13 cellular contexts compared by ENCODE assay signal in genomic region chr16:2846511-2847310, GRCh38. TPM values are rescaled to one million over a fixed set of nuclear protein-coding genes. Genes with fewer than 3 reads are reported as not detected.
DNase-seq lines count a peak whose midpoint lies in the region; ATAC-seq and TF ChIP-seq lines count a peak whose summit lies in the region.
"Had no signal": no experiment of that assay in that cellular context is flagged by ENCODE, and none has a peak within 500 bp of the region (broad histone marks: within the 10 kb centered on the region; RNA-seq: fewer than 3 reads in every experiment).

No MANE protein-coding gene starts in this region.

- no peaks in the 10 kb centered on the region for H3K27me3 Mint-ChIP-seq in activated naive CD4-positive, alpha-beta T cell treated with anti-CD3 and anti-CD28 coated beads, Interleukin-2, amount 50 U/mL, for 24 hours
- peaks cover 7% of the 10 kb centered on the region for H3K27me3 Mint-ChIP-seq in activated naive CD4-positive, alpha-beta T cell treated with anti-CD3 and anti-CD28 coated beads for 36 hours (ENCODE audit: low read depth)
- H3K27me3 Mint-ChIP-seq in activated CD4-positive, alpha-beta memory T cell treated with anti-CD3 and anti-CD28 coated beads, Interleukin-2, amount 10 ng/mL, durations not matched to agents 7 days and 5 days = peaks cover 8% of the 10 kb centered on the region

- no peak overlapping the region for H3K4me3 Mint-ChIP-seq in activated naive CD4-positive, alpha-beta T cell treated with anti-CD3 and anti-CD28 coated beads, Interleukin-2, amount 50 U/mL, for 24 hours
- H3K4me3 Mint-ChIP-seq in activated naive CD4-positive, alpha-beta T cell treated with anti-CD3 and anti-CD28 coated beads for 36 hours = no peak overlapping the region
- H3K4me3 Mint-ChIP-seq in activated CD4-positive, alpha-beta memory T cell treated with anti-CD3 and anti-CD28 coated beads, Interleukin-2, amount 10 ng/mL, durations not matched to agents 7 days and 5 days = no peak overlapping the region

- DNase-seq in activated naive CD4-positive, alpha-beta T cell treated with anti-CD3 and anti-CD28 coated beads for 36 hours = no peak
- DNase-seq in activated CD4-positive, alpha-beta memory T cell treated with anti-CD3 and anti-CD28 coated beads, Interleukin-2, amount 10 ng/mL, durations not matched to agents 7 days and 5 days = no peak
- DNase-seq in fibroblast of villous mesenchyme (ENCODE audit: low read depth) = peak; percentile 93
- DNase-seq in stomach = no peak
- no peak for DNase-seq in putamen (ENCODE audit: low spot score)
- DNase-seq in head of caudate nucleus = no peak
- DNase-seq: effector memory CD4-positive, alpha-beta T cell; KBM-7; left ventricle myocardium superior; NCI-H446 treated with DMSO at 0.1 percent for 48 hours had no signal

- H3K36me3 ChIP-seq in stomach = no peaks in the 10 kb centered on the region

- no peaks in the 10 kb centered on the region for H3K9me3 ChIP-seq in stomach

- no peaks in the 10 kb centered on the region for H3K9me3 Mint-ChIP-seq in activated naive CD4-positive, alpha-beta T cell treated with anti-CD3 and anti-CD28 coated beads, Interleukin-2, amount 50 U/mL, for 24 hours
- H3K9me3 Mint-ChIP-seq in activated naive CD4-positive, alpha-beta T cell treated with anti-CD3 and anti-CD28 coated beads for 36 hours = no peaks in the 10 kb centered on the region
- no peaks in the 10 kb centered on the region for H3K9me3 Mint-ChIP-seq in activated CD4-positive, alpha-beta memory T cell treated with anti-CD3 and anti-CD28 coated beads, Interleukin-2, amount 10 ng/mL, durations not matched to agents 7 days and 5 days

- TF ChIP-seq POLR2A in stomach (IDR thresholded peaks at IDR 0.05) = no peak

- peaks cover 7 to 29% (median 11%) of the 10 kb centered on the region in 4 donors for H3K4me1 ChIP-seq in stomach

- POLR2A ChIA-PET in activated CD4-positive, alpha-beta memory T cell treated with anti-CD3 and anti-CD28 coated beads, Interleukin-2, amount 10 ng/mL, durations not matched to agents 7 days and 5 days (lab: Charles Lee) = interaction anchor here (1.0 kb wide), 1 partner anchor 22 kb away, joined by 3 read pairs; no protein-coding TSS in a partner anchor

- TF ChIP-seq CTCF in fibroblast of villous mesenchyme (IDR thresholded peaks at IDR 0.05; ENCODE audit: insufficient read depth, low read depth, low read length) (no peak), stomach (IDR thresholded peaks at IDR 0.05) (no peak)

- CTCF ChIA-PET in activated naive CD4-positive, alpha-beta T cell treated with anti-CD3 and anti-CD28 coated beads for 36 hours (lab: Charles Lee) = interaction anchor here (2.5 kb wide), 1 partner anchor 8 kb away, joined by 8 read pairs; no protein-coding TSS in a partner anchor
- CTCF ChIA-PET in activated CD4-positive, alpha-beta memory T cell treated with anti-CD3 and anti-CD28 coated beads, Interleukin-2, amount 10 ng/mL, durations not matched to agents 7 days and 5 days (lab: Charles Lee) = interaction anchor here (2.8 kb wide), 1 partner anchor 22 kb away, joined by 22 read pairs; no protein-coding TSS in a partner anchor

- H3K27me3 ChIP-seq in stomach = peaks cover 0 to 38% (median 5%) of the 10 kb centered on the region in 3 donors

- no peak for TF ChIP-seq EP300 in stomach (IDR thresholded peaks at IDR 0.05)

- peak overlapping the region; percentile 59 for H3K27ac Mint-ChIP-seq in activated naive CD4-positive, alpha-beta T cell treated with anti-CD3 and anti-CD28 coated beads, Interleukin-2, amount 50 U/mL, for 24 hours
- H3K27ac Mint-ChIP-seq in activated naive CD4-positive, alpha-beta T cell treated with anti-CD3 and anti-CD28 coated beads for 36 hours = no peak overlapping the region
- H3K27ac Mint-ChIP-seq in activated CD4-positive, alpha-beta memory T cell treated with anti-CD3 and anti-CD28 coated beads, Interleukin-2, amount 10 ng/mL, durations not matched to agents 7 days and 5 days = peak overlapping the region; percentile 27

- no peaks in the 10 kb centered on the region for H3K36me3 Mint-ChIP-seq in activated naive CD4-positive, alpha-beta T cell treated with anti-CD3 and anti-CD28 coated beads, Interleukin-2, amount 50 U/mL, for 24 hours
- H3K36me3 Mint-ChIP-seq in activated naive CD4-positive, alpha-beta T cell treated with anti-CD3 and anti-CD28 coated beads for 36 hours (ENCODE audit: low read depth) = no peaks in the 10 kb centered on the region
- H3K36me3 Mint-ChIP-seq in activated CD4-positive, alpha-beta memory T cell treated with anti-CD3 and anti-CD28 coated beads, Interleukin-2, amount 10 ng/mL, durations not matched to agents 7 days and 5 days (ENCODE audit: low read depth) = no peaks in the 10 kb centered on the region

- H3K4me3 ChIP-seq in fibroblast of villous mesenchyme (ENCODE audit: low read depth, low read length) (no peak overlapping the region), stomach (no peak overlapping the region)

- 26 to 40% (median 31%) methylated on average over 3 of the region's 3 CpGs for WGBS in stomach, 5 donors

- no peak for ATAC-seq in HG03442 (IDR thresholded peaks at IDR 0.05; ENCODE audit: unreplicated experiment)
- ATAC-seq: left ventricle myocardium superior had no signal

- H3K4me1 Mint-ChIP-seq in activated naive CD4-positive, alpha-beta T cell treated with anti-CD3 and anti-CD28 coated beads, Interleukin-2, amount 50 U/mL, for 24 hours = peaks cover 23% of the 10 kb centered on the region
- H3K4me1 Mint-ChIP-seq in activated naive CD4-positive, alpha-beta T cell treated with anti-CD3 and anti-CD28 coated beads for 36 hours (ENCODE audit: low read depth) = peaks cover 21% of the 10 kb centered on the region
- peaks cover 29% of the 10 kb centered on the region for H3K4me1 Mint-ChIP-seq in activated CD4-positive, alpha-beta memory T cell treated with anti-CD3 and anti-CD28 coated beads, Interleukin-2, amount 10 ng/mL, durations not matched to agents 7 days and 5 days

- intact Hi-C loops in activated naive CD4-positive, alpha-beta T cell treated with anti-CD3 and anti-CD28 coated beads for 36 hours (cut with micrococcal nuclease) = no loop called here
- intact Hi-C loops in stomach (cut with DNase I; ENCODE audit: low total_unique reads) = no loop called here
- intact Hi-C loops in head of caudate nucleus (cut with DNase I) = no loop called here

- H3K27ac ChIP-seq in stomach = peak overlapping the region in 3 of 5 donors; percentile 8 to 76 (median 46)

RNA-seq across cellular contexts. Expression of gene PRSS22, which starts 11.3 kb away (rescaled TPM):
- total RNA-seq in activated naive CD4-positive, alpha-beta T cell treated with anti-CD3 and anti-CD28 coated beads for 36 hours = not detected
- not detected for total RNA-seq in activated CD4-positive, alpha-beta memory T cell treated with anti-CD3 and anti-CD28 coated beads, Interleukin-2, amount 10 ng/mL, durations not matched to agents 7 days and 5 days
- not detected in 2 replicates for total RNA-seq in fibroblast of villous mesenchyme
- 10 to 100 TPM in 2 of 5 donors, 1 to 10 TPM in 2, not detected in 1; 1.8 to 33.2 (median 9.8) TPM for total RNA-seq in stomach
- 10 to 100 TPM in 2 of 3 donors, 1 to 10 TPM in 1; 5.2 to 62.2 (median 22.7) TPM for polyA plus RNA-seq in stomach
- total RNA-seq: left ventricle myocardium superior, pulmonary artery endothelial cell had no signal

RNA-seq across cellular contexts. Expression of gene ZG16B, which starts 16.6 kb away (rescaled TPM):
- total RNA-seq in activated naive CD4-positive, alpha-beta T cell treated with anti-CD3 and anti-CD28 coated beads for 36 hours = under 1 TPM; 0.22 to 0.64 TPM
- total RNA-seq in activated CD4-positive, alpha-beta memory T cell treated with anti-CD3 and anti-CD28 coated beads, Interleukin-2, amount 10 ng/mL, durations not matched to agents 7 days and 5 days = 1 to 10 TPM; 8.8 to 9.8 TPM
- total RNA-seq in fibroblast of villous mesenchyme (0.64 and 0.86 TPM in 2 replicates), stomach (10 to 100 TPM in 2 of 5 donors, not detected in 3; 15.6 to 39.0 TPM)
- 10 to 100 TPM; 13.0 to 35.4 (median 22.3) TPM for polyA plus RNA-seq in stomach

RNA-seq across cellular contexts. Expression of gene PRSS21, which starts 29.7 kb away (rescaled TPM):
- 1 to 10 TPM; 3.3 to 4.1 TPM for total RNA-seq in activated naive CD4-positive, alpha-beta T cell treated with anti-CD3 and anti-CD28 coated beads for 36 hours
- 1 to 10 TPM; 3.0 to 4.0 TPM for total RNA-seq in activated CD4-positive, alpha-beta memory T cell treated with anti-CD3 and anti-CD28 coated beads, Interleukin-2, amount 10 ng/mL, durations not matched to agents 7 days and 5 days
- total RNA-seq in fibroblast of villous mesenchyme (0.32 and 0.43 TPM in 2 replicates), stomach (1 to 10 TPM in 1 of 5 donors, not detected in 4; 1.1 TPM)
- 1 to 10 TPM in 1 of 3 donors, under 1 TPM in 2; 0.50 to 2.9 (median 0.65) TPM for polyA plus RNA-seq in stomach
- total RNA-seq: left ventricle myocardium superior had no signal

RNA-seq across cellular contexts. Expression of gene FLYWCH2, which starts 36.3 kb away (rescaled TPM):
- total RNA-seq in activated naive CD4-positive, alpha-beta T cell treated with anti-CD3 and anti-CD28 coated beads for 36 hours = 10 to 100 TPM; 12.7 to 15.2 TPM
- total RNA-seq in activated CD4-positive, alpha-beta memory T cell treated with anti-CD3 and anti-CD28 coated beads, Interleukin-2, amount 10 ng/mL, durations not matched to agents 7 days and 5 days = 10 to 100 TPM; 19.4 to 20.5 TPM
- 47.1 and 62.5 TPM in 2 replicates for total RNA-seq in fibroblast of villous mesenchyme
- 10 to 100 TPM; 19.6 to 76.4 (median 52.4) TPM for total RNA-seq in stomach
- polyA plus RNA-seq in stomach = 10 to 100 TPM; 30.1 to 43.4 (median 39.0) TPM

RNA-seq across cellular contexts. Expression of gene PRSS41, which starts 48.4 kb away (rescaled TPM):
- total RNA-seq in activated naive CD4-positive, alpha-beta T cell treated with anti-CD3 and anti-CD28 coated beads for 36 hours = not detected
- not detected for total RNA-seq in activated CD4-positive, alpha-beta memory T cell treated with anti-CD3 and anti-CD28 coated beads, Interleukin-2, amount 10 ng/mL, durations not matched to agents 7 days and 5 days
- not detected in 2 replicates for total RNA-seq in fibroblast of villous mesenchyme
- not detected for total RNA-seq in stomach
- not detected for polyA plus RNA-seq in stomach
- total RNA-seq: left ventricle myocardium superior, pulmonary artery endothelial cell had no signal
